In genomic region chr6:39555136-39555535, GRCh38 we compare ENCODE assay signal across 33 cellular contexts.
"Had no signal": no experiment of that assay in that cellular context is flagged by ENCODE, and none has a peak within 500 bp of the region (broad histone marks: within the 10 kb centered on the region; RNA-seq: fewer than 3 reads in every experiment).

No MANE protein-coding gene starts in this region.

- H3K4me2 ChIP-seq: smooth muscle cell had no signal

- H3K27me3 ChIP-seq: adrenal gland, cardiac muscle cell, colonic mucosa, pancreas, tibial nerve had no signal

- H3K9me3 Mint-ChIP-seq: activated naive CD4-positive, alpha-beta T cell treated with anti-CD3 and anti-CD28 coated beads for 36 hours; activated naive CD8-positive, alpha-beta T cell treated with anti-CD3 and anti-CD28 coated beads for 36 hours; activated T-helper 1 cell treated with anti-CD3 and anti-CD28 coated beads, Interleukin-12 subunit alpha, Interleukin-12 subunit beta, Interleukin-2, Interleukin-4 antibody, amounts not matched to agents 30 ng/mL and 10 ng/mL and 1 ng/mL, durations not matched to agents 14 hours and 24 hours and 36 hours; brain; nephron; stimulated activated naive B cell treated with anti-CD40 and anti-IgM and Interleukin-4, amounts not matched to agents 10 μg/mL and 1 μg/mL and 100 μg/mL, for 72 hours; T-helper 2 cell treated with Interferon-gamma antibody and Interleukin-4, amounts not matched to agents 5 μg/mL and 100 μg/mL, for 36 hours had no signal

- H3K4me3 ChIP-seq: adrenal gland, cardiac muscle cell, colonic mucosa, left ventricle myocardium inferior, lung, mucosa of descending colon, pancreas, prostate gland, smooth muscle cell, tibial nerve had no signal

- H3K4me1 Mint-ChIP-seq: activated naive CD8-positive, alpha-beta T cell treated with anti-CD3 and anti-CD28 coated beads for 36 hours; brain had no signal

- H3K4me3 Mint-ChIP-seq: activated naive CD4-positive, alpha-beta T cell treated with anti-CD3 and anti-CD28 coated beads for 36 hours; activated naive CD8-positive, alpha-beta T cell treated with anti-CD3 and anti-CD28 coated beads for 36 hours; activated T-helper 1 cell treated with anti-CD3 and anti-CD28 coated beads, Interleukin-12 subunit alpha, Interleukin-12 subunit beta, Interleukin-2, Interleukin-4 antibody, amounts not matched to agents 30 ng/mL and 10 ng/mL and 1 ng/mL, durations not matched to agents 14 hours and 24 hours and 36 hours; brain; nephron; stimulated activated naive B cell treated with anti-CD40 and anti-IgM and Interleukin-4, amounts not matched to agents 10 μg/mL and 1 μg/mL and 100 μg/mL, for 72 hours; T-helper 2 cell treated with Interferon-gamma antibody and Interleukin-4, amounts not matched to agents 5 μg/mL and 100 μg/mL, for 36 hours had no signal

- H3K27ac Mint-ChIP-seq: activated naive CD4-positive, alpha-beta T cell treated with anti-CD3 and anti-CD28 coated beads for 36 hours; activated naive CD8-positive, alpha-beta T cell treated with anti-CD3 and anti-CD28 coated beads for 36 hours; activated T-helper 1 cell treated with anti-CD3 and anti-CD28 coated beads, Interleukin-12 subunit alpha, Interleukin-12 subunit beta, Interleukin-2, Interleukin-4 antibody, amounts not matched to agents 30 ng/mL and 10 ng/mL and 1 ng/mL, durations not matched to agents 14 hours and 24 hours and 36 hours; brain; nephron; stimulated activated naive B cell treated with anti-CD40 and anti-IgM and Interleukin-4, amounts not matched to agents 10 μg/mL and 1 μg/mL and 100 μg/mL, for 72 hours; T-helper 2 cell treated with Interferon-gamma antibody and Interleukin-4, amounts not matched to agents 5 μg/mL and 100 μg/mL, for 36 hours had no signal

- H3K36me3 ChIP-seq: adrenal gland, cardiac muscle cell, colonic mucosa, left ventricle myocardium inferior, neutrophil, pancreas, prostate gland, tibial nerve had no signal

- ATAC-seq: mucosa of descending colon, pancreas had no signal

- DNase-seq: activated CD4-positive, alpha-beta T cell treated with anti-CD3 and anti-CD28 coated beads for 4 hours; activated CD4-positive, alpha-beta T cell treated with anti-CD3 and anti-CD28 coated beads, Interleukin-2, amount 50 U/mL, for 4 hours; activated CD8-positive, alpha-beta memory T cell treated with anti-CD3 and anti-CD28 coated beads, Interleukin-2, amount 50 U/mL, for 4 hours; activated effector memory CD4-positive, alpha-beta T cell treated with anti-CD3 and anti-CD28 coated beads, Interleukin-2, amount 50 U/mL, for 16 hours; activated naive CD4-positive, alpha-beta T cell treated with anti-CD3 and anti-CD28 coated beads for 36 hours; activated naive CD8-positive, alpha-beta T cell treated with anti-CD3 and anti-CD28 coated beads for 36 hours; activated T-cell treated with anti-CD3 and anti-CD28 coated beads, Interleukin-2, amount 50 U/mL, for 1 hour; adrenal gland; aorta; cerebellar nuclear complex; colonic mucosa; effector CD8-positive, alpha-beta T cell; islet precursor cell; left ventricle myocardium inferior; mucosa of descending colon; retina; stimulated activated CD4-positive, alpha-beta T cell treated with anti-CD3 and anti-CD28 coated beads, Interleukin-1b, Interleukin-23, amount 100 ng/mL, for 48 hours; stimulated activated CD4-positive, alpha-beta T cell treated with anti-CD3 and anti-CD28 coated beads, Interleukin-4, amount 100 ng/mL, for 4 hours; stimulated activated CD8-positive, alpha-beta memory T cell treated with anti-CD3 and anti-CD28 coated beads, Interleukin-4, amount 100 ng/mL, for 48 hours; stimulated activated naive B cell treated with anti-CD40 and anti-IgM and Interleukin-4, amounts not matched to agents 10 μg/mL and 1 μg/mL and 100 μg/mL, for 72 hours; T-helper 1 cell had no signal

- H3K9me3 ChIP-seq: adrenal gland, colonic mucosa, left ventricle myocardium inferior, mucosa of descending colon, neutrophil, pancreas, prostate gland, tibial nerve had no signal

- H3K27ac ChIP-seq: adrenal gland, cardiac muscle cell, colonic mucosa, left ventricle myocardium inferior, neutrophil, pancreas, prostate gland, tibial nerve had no signal

- FAIRE-seq: frontal cortex, pancreas had no signal

- H3K4me1 ChIP-seq: adrenal gland, colonic mucosa, prostate gland had no signal

- H3K27me3 Mint-ChIP-seq: brain had no signal
